In the genomic region with DNA sequence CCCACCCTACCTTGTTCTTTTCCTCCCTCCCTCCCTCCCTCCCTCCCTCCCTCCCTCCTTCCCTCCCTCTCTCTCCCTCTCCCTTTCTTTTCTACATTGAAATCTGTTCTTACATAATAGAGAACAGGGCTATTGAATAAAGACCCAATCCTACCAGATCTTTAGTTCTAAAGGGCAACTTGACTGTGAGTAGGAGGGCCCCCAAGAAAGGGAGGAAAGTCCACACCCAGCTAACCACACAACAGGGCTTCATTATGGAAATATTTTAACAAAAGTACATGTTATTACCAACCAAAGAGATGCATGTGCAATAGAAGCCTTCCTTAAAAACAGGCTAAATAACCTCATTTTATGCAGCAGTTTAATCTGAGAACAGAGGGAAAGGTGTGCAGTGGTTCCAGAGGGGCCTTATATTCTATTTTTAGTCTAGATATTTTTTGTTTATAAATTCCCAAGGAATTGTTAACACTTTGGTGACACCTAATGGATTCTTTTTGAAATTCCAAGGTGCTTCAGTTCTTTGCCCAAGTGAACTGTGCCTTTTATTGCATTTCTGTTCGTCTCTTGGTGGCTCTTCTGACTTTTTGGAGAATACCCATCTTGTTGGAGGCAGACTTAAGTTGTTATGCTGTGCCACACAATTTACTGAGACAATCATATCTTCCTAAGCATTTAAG, we compare ENCODE assay signal across 8 cellular contexts.
DNase-seq lines count a peak whose midpoint lies in the region; ATAC-seq and TF ChIP-seq lines count a peak whose summit lies in the region.

No MANE protein-coding gene starts in this region.

- no peak overlapping the region for H3K4me3 Mint-ChIP-seq in activated T-cell treated with anti-CD3 and anti-CD28 coated beads, Interleukin-2, amount 50 U/mL, for 72 hours
- H3K4me3 Mint-ChIP-seq in activated T-cell treated with anti-CD3 and anti-CD28 coated beads, Interleukin-2, amount 50 U/mL, for 4 hours = no peak overlapping the region

- H3K79me2 ChIP-seq in OCI-LY7 (ENCODE audit: insufficient read depth, low read depth, low read length) = no peaks in the 10 kb centered on the region

- ATAC-seq in activated T-cell treated with anti-CD3 and anti-CD28 coated beads, Interleukin-2, amount 50 U/mL, for 72 hours (replicated peaks in 1 of 2) = no peak
- ATAC-seq in activated T-cell treated with anti-CD3 and anti-CD28 coated beads, Interleukin-2, amount 50 U/mL, for 4 hours = no peak
- no peak for ATAC-seq in HG02884 (IDR thresholded peaks at IDR 0.05; ENCODE audit: unreplicated experiment)

- no peaks in the 10 kb centered on the region for H3K27me3 Mint-ChIP-seq in activated T-cell treated with anti-CD3 and anti-CD28 coated beads, Interleukin-2, amount 50 U/mL, for 72 hours (ENCODE audit: low read depth)
- no peaks in the 10 kb centered on the region for H3K27me3 Mint-ChIP-seq in activated T-cell treated with anti-CD3 and anti-CD28 coated beads, Interleukin-2, amount 50 U/mL, for 4 hours (ENCODE audit: low read depth)

- peaks cover 55% of the 10 kb centered on the region for H3K4me1 Mint-ChIP-seq in activated T-cell treated with anti-CD3 and anti-CD28 coated beads, Interleukin-2, amount 50 U/mL, for 72 hours (ENCODE audit: low read depth)
- H3K4me1 Mint-ChIP-seq in activated T-cell treated with anti-CD3 and anti-CD28 coated beads, Interleukin-2, amount 50 U/mL, for 4 hours (ENCODE audit: low read depth) = peaks cover 70% of the 10 kb centered on the region

- peaks cover 70% of the 10 kb centered on the region for H3K36me3 ChIP-seq in OCI-LY7 (ENCODE audit: insufficient read depth, low read length)
- peaks cover 0 to 26% (median 3%) of the 10 kb centered on the region in 3 donors for H3K36me3 ChIP-seq in esophagus squamous epithelium

- H2AFZ ChIP-seq in OCI-LY7 (ENCODE audit: low read length) = no peak overlapping the region

- H3K27ac Mint-ChIP-seq in activated T-cell treated with anti-CD3 and anti-CD28 coated beads, Interleukin-2, amount 50 U/mL, for 72 hours = peak overlapping the region; percentile 48

- 32 to 47% methylated on average over 1 of the region's 1 CpG for WGBS in esophagus squamous epithelium, 2 donors

- H3K4me1 ChIP-seq in OCI-LY7 (ENCODE audit: insufficient read depth, low read length, poor library complexity, severe bottlenecking) (peaks cover 6% of the 10 kb centered on the region), esophagus squamous epithelium (peaks cover 0 to 14% (median 0%) of the 10 kb centered on the region in 3 donors)

- H3K36me3 Mint-ChIP-seq in activated T-cell treated with anti-CD3 and anti-CD28 coated beads, Interleukin-2, amount 50 U/mL, for 72 hours (ENCODE audit: insufficient read depth in 2 of 2) = peaks cover 11 to 21% of the 10 kb centered on the region in 2 donors
- peaks cover 36% of the 10 kb centered on the region for H3K36me3 Mint-ChIP-seq in activated T-cell treated with anti-CD3 and anti-CD28 coated beads, Interleukin-2, amount 50 U/mL, for 4 hours (ENCODE audit: insufficient read depth)

- no peaks in the 10 kb centered on the region for H3K9me3 ChIP-seq in OCI-LY7 (ENCODE audit: low read length)
- no peaks in the 10 kb centered on the region for H3K9me3 ChIP-seq in esophagus squamous epithelium

- no peaks in the 10 kb centered on the region for H3K9me3 Mint-ChIP-seq in activated T-cell treated with anti-CD3 and anti-CD28 coated beads, Interleukin-2, amount 50 U/mL, for 72 hours
- no peaks in the 10 kb centered on the region for H3K9me3 Mint-ChIP-seq in activated T-cell treated with anti-CD3 and anti-CD28 coated beads, Interleukin-2, amount 50 U/mL, for 4 hours

- TF ChIP-seq CTCF in OCI-LY7 (conservative IDR thresholded peaks at IDR 0.05; ENCODE audit: low read length) (peak; percentile 62), esophagus squamous epithelium (IDR thresholded peaks at IDR 0.05) (peak in 4 of 6 experiments; percentile 15 to 41 (median 30))

- no peaks in the 10 kb centered on the region for H3K27me3 ChIP-seq in esophagus squamous epithelium

- intact Hi-C loops in OCI-LY7 (cut with micrococcal nuclease; ENCODE audit: unreplicated experiment) = no loop called here
- intact Hi-C loops in esophagus squamous epithelium (cut with DNase I) = loop anchor here (5.0 to 10.0 kb wide), 2 partner anchors 81 to 144 kb away; a partner anchor contains a TSS

- no peak overlapping the region for H3K4me2 ChIP-seq in OCI-LY7 (ENCODE audit: low read length)

- H3K4me3 ChIP-seq in OCI-LY7 (ENCODE audit: low read depth, low read length, poor library complexity, severe bottlenecking) = no peak overlapping the region
- H3K4me3 ChIP-seq in esophagus squamous epithelium = no peak overlapping the region

- no peaks in the 10 kb centered on the region for H4K20me1 ChIP-seq in OCI-LY7 (ENCODE audit: insufficient read depth, low read length)

- BruUV-seq in OCI-LY7 (replicated peaks; lab: Mats Ljungman, UMichigan) = no TSS peak

- H3K27ac ChIP-seq in OCI-LY7 (ENCODE audit: low read depth, low read length, poor library complexity, severe bottlenecking) (no peak overlapping the region), esophagus squamous epithelium (peak overlapping the region in 1 of 4 donors; percentile 3)

- DNase-seq in activated T-cell treated with anti-CD3 and anti-CD28 coated beads, Interleukin-2, amount 50 U/mL, for 72 hours = no peak
- DNase-seq in activated T-cell treated with anti-CD3 and anti-CD28 coated beads, Interleukin-2, amount 50 U/mL, for 4 hours = no peak
- DNase-seq in OCI-LY7 (ENCODE audit: low spot score) (peak; percentile 13), esophagus squamous epithelium (lab: John Stamatoyannopoulos, UW) (no peak), retina (peak; percentile 28), SIG-M5 treated with dmso at 0.1 percent for 504 hours (lab: John Stamatoyannopoulos, UW; ENCODE audit: unreplicated experiment) (no peak)
- no peak for DNase-seq in activated CD4-positive, alpha-beta T cell treated with anti-CD3 and anti-CD28 coated beads, Interleukin-2, amount 50 U/mL, for 1 hour

- TF ChIP-seq POLR2A in esophagus squamous epithelium (IDR thresholded peaks at IDR 0.05) = no peak

- POLR2A ChIA-PET in OCI-LY7 (lab: Charles Lee) = interaction anchor here (0.9 to 2.5 kb wide), 6 partner anchors 11 to 209 kb away, joined by 3 to 7 read pairs (median 4); no protein-coding TSS in a partner anchor

- no peaks in the 10 kb centered on the region for H3K9me2 ChIP-seq in OCI-LY7 (ENCODE audit: insufficient read depth, low read length)

- CTCF ChIA-PET in OCI-LY7 (lab: Charles Lee; ENCODE audit: unreplicated experiment) = interaction anchor here (1.4 kb wide), 1 partner anchor 147 kb away, joined by 6 read pairs; no protein-coding TSS in a partner anchor

Comparison
In these comparisons a context has a peak if more than half of its experiments do, and no peak if none do; other contexts are left out.
1. DNase-seq: peak in OCI-LY7 (single experiment) and retina (single experiment); none in activated T-cell treated with anti-CD3 and anti-CD28 coated beads, Interleukin-2, amount 50 U/mL, for 72 hours (0 of 2), activated T-cell treated with anti-CD3 and anti-CD28 coated beads, Interleukin-2, amount 50 U/mL, for 4 hours (single experiment), esophagus squamous epithelium (single experiment), activated CD4-positive, alpha-beta T cell treated with anti-CD3 and anti-CD28 coated beads, Interleukin-2, amount 50 U/mL, for 1 hour (single experiment) and SIG-M5 treated with dmso at 0.1 percent for 504 hours (single experiment).